In the genomic region with DNA sequence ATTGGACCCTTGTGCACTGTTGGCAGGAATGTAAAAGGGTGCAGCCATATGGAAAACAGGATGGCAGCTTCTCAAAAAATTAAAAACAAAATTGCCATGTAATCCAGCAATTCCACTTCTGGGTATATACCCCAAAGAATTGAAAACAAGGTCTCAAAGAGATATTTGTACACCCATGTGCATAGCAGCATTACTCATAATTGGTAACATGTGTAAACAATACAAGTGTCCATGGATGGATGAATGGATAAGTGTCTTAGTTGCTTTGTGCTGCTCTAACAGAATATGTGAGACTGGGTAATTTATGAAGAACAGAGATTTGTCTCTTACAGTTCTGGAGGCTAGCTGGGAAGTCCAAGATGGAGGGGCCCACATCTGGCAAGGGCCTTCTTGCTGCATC, we compare ENCODE assay signal across 19 cellular contexts.
"Had no signal": no experiment of that assay in that cellular context is flagged by ENCODE, and none has a peak within 500 bp of the region (broad histone marks: within the 10 kb centered on the region; RNA-seq: fewer than 3 reads in every experiment).

No MANE protein-coding gene starts in this region.

- H3K9me3 ChIP-seq: esophagus muscularis mucosa, heart right ventricle, lower lobe of right lung, right lobe of liver, tibial artery had no signal

- H3K27ac ChIP-seq: coronary artery, esophagus muscularis mucosa, heart right ventricle, lower lobe of right lung, right lobe of liver, skin epidermis, tibial artery had no signal

- ATAC-seq: heart right ventricle; lower lobe of right lung; right lobe of liver; stimulated activated effector memory CD8-positive, alpha-beta T cell treated with anti-CD3 and anti-CD28 coated beads, Interleukin-12 subunit alpha, Interleukin-12 subunit beta, amount 100 ng/mL, for 72 hours; stimulated activated naive CD8-positive, alpha-beta T cell treated with anti-CD3 and anti-CD28 coated beads, Interleukin-15, amount 100 ng/mL, for 72 hours had no signal

- H3K36me3 ChIP-seq: esophagus muscularis mucosa, heart right ventricle, lower lobe of right lung, right lobe of liver, tibial artery had no signal

- H3K4me3 ChIP-seq: coronary artery, esophagus muscularis mucosa, heart right ventricle, lower lobe of right lung, right lobe of liver, skin epidermis, tibial artery had no signal

- DNase-seq: activated B cell treated with CpG ODN at 0.5 μM for 24 hours; activated CD4-positive, alpha-beta T cell treated with anti-CD3 and anti-CD28 coated beads for 4 hours; activated CD4-positive, alpha-beta T cell treated with anti-CD3 and anti-CD28 coated beads, Interleukin-2, amount 50 U/mL, for 48 hours; activated effector memory CD4-positive, alpha-beta T cell treated with anti-CD3 and anti-CD28 coated beads, Interleukin-2, amount 50 U/mL, for 16 hours; activated naive CD4-positive, alpha-beta T cell treated with anti-CD3 and anti-CD28 coated beads, Interleukin-2, amount 10 ng/mL, durations not matched to agents 7 days and 5 days; amygdala; cerebellar nuclear complex; heart right ventricle; lower lobe of right lung; naive B cell; occipital lobe; right lobe of liver; stimulated activated CD4-positive, alpha-beta T cell treated with anti-CD3 and anti-CD28 coated beads, Interleukin-2, amount 100 ng/mL, for 24 hours; stimulated activated naive CD8-positive, alpha-beta T cell treated with anti-CD3 and anti-CD28 coated beads, Interleukin-15, amount 100 ng/mL, for 72 hours; tibial artery had no signal
